13 cellular contexts compared by ENCODE assay signal in the genomic region with DNA sequence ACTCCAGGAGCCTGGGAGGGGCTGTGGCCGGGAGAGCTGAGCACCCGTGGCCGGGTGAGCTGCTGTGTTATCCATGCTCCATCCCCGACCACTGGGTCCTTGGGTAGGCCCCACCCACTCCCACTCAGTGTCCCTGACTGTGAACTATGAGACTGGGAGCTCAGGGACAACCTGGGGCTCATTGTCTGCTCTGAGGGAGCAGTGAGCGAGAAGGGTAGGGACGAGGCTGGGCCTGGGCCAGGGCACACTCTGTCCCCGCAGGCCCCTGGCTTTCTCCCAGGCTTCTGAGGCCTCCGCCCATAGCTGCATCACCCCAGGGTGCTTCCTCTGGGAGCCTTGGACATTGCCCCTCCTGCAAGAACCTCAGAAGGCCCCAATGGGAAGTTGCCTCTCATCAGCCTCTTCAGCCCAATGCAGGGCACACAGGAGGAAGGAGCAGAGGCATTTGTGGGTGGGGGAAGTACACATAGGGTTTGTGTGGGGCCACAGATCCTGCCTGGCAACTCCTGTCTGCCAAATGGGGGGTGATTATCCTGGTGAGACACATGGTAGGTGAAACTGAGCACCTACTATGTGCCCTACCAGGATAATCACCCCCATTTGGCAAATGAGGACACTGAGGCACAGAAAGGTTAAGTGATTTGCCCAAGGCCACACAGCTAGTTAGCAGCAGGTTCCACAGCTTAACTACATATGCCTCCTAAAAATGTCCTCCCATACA. TPM values are rescaled to one million over a fixed set of nuclear protein-coding genes. Genes with fewer than 3 reads are reported as not detected.
DNase-seq lines count a peak whose midpoint lies in the region; ATAC-seq and TF ChIP-seq lines count a peak whose summit lies in the region.
"Had no signal": no experiment of that assay in that cellular context is flagged by ENCODE, and none has a peak within 500 bp of the region (broad histone marks: within the 10 kb centered on the region; RNA-seq: fewer than 3 reads in every experiment).

No MANE protein-coding gene starts in this region.

- H3K4me3 ChIP-seq in PC-9, result peak overlapping the region; percentile 76; the same call in 1 of the 2 replicates
- peak overlapping the region in 2 of 4 experiments; percentile 83 to 93 for H3K4me3 ChIP-seq in fibroblast of lung (replicated peaks in 1 of 4; ENCODE audit: control extremely low read depth in 1 of 4, insufficient read depth in 1 of 4, low read depth in 3 of 4, low read length in 4 of 4)
- no peak overlapping the region for H3K4me3 ChIP-seq in neural progenitor cell
- no peak overlapping the region for H3K4me3 ChIP-seq in CD8-positive, alpha-beta T cell (ENCODE audit: low read depth, low read length)
- H3K4me3 ChIP-seq: SJSA1 had no signal

- peak overlapping the region; percentile 96 for H3K4me2 ChIP-seq in PC-9
- H3K4me2 ChIP-seq in fibroblast of lung (ENCODE audit: extremely low read depth, insufficient read depth, low read length), result peak overlapping the region; percentile 69
- no peak overlapping the region for H3K4me2 ChIP-seq in neural progenitor cell

- no peaks in the 10 kb centered on the region for H3K9me2 ChIP-seq in PC-9 (ENCODE audit: insufficient read depth)

- peaks cover 16% of the 10 kb centered on the region for H3K9me3 Mint-ChIP-seq in neural progenitor cell
- no peaks in the 10 kb centered on the region for H3K9me3 Mint-ChIP-seq in CD8-positive, alpha-beta T cell

- intact Hi-C loops in PC-9 (cut with micrococcal nuclease; ENCODE audit: unreplicated experiment), result loop anchor here (2.0 to 5.0 kb wide), 4 partner anchors 33 to 65 kb away; a partner anchor contains a TSS
- intact Hi-C loops in CD8-positive, alpha-beta T cell (cut with DNase I, micrococcal nuclease), result no loop called here

- peaks cover 17% of the 10 kb centered on the region for H3K4me1 Mint-ChIP-seq in neural progenitor cell
- peaks cover 11% of the 10 kb centered on the region for H3K4me1 Mint-ChIP-seq in CD8-positive, alpha-beta T cell (ENCODE audit: low read depth)

- H3K4me1 ChIP-seq in PC-9 (replicated peaks; ENCODE audit: insufficient read depth) (peaks cover 52% of the 10 kb centered on the region), fibroblast of lung (ENCODE audit: control insufficient read depth, extremely low read depth, insufficient read depth, low read length) (peaks cover 12% of the 10 kb centered on the region), neural progenitor cell (peaks cover 12% of the 10 kb centered on the region)
- no peaks in the 10 kb centered on the region for H3K4me1 ChIP-seq in CD8-positive, alpha-beta T cell (ENCODE audit: insufficient read depth, low read length)

- TF ChIP-seq CTCF in PC-9 (conservative IDR thresholded peaks at IDR 0.05), result no peak
- no peak for TF ChIP-seq CTCF in fibroblast of lung (conservative IDR thresholded peaks at IDR 0.05 in 1 of 2, IDR thresholded peaks at IDR 0.05 in 1 of 2; ENCODE audit: low read depth in 1 of 2, low read length in 2 of 2)
- TF ChIP-seq CTCF in neural progenitor cell (IDR thresholded peaks at IDR 0.05), result no peak
- TF ChIP-seq CTCF in CD8-positive, alpha-beta T cell (IDR thresholded peaks at IDR 0.05), result no peak

- H4K20me1 ChIP-seq in PC-9 (ENCODE audit: insufficient read depth) (peaks cover 31% of the 10 kb centered on the region), fibroblast of lung (ENCODE audit: control insufficient read depth, extremely low read depth, insufficient read depth, low read length) (no peaks in the 10 kb centered on the region), neural progenitor cell (ENCODE audit: low read depth) (no peaks in the 10 kb centered on the region)

- H3K79me2 ChIP-seq in PC-9 (ENCODE audit: low read depth) (peaks cover 82% of the 10 kb centered on the region), fibroblast of lung (ENCODE audit: control insufficient read depth, insufficient read depth, low read length) (peaks cover 58% of the 10 kb centered on the region), neural progenitor cell (ENCODE audit: low read depth) (no peaks in the 10 kb centered on the region)

- CTCF ChIA-PET in PC-9 (lab: Charles Lee), result interaction anchor here (0.6 to 1.1 kb wide), 3 partner anchors 45 to 62 kb away, joined by 3 to 4 read pairs (median 3); no protein-coding TSS in a partner anchor
- CTCF ChIA-PET in CD8-positive, alpha-beta T cell (lab: Charles Lee), result no interaction called here

- H3K9me3 ChIP-seq in PC-9 (ENCODE audit: insufficient read depth, low read depth), result no peaks in the 10 kb centered on the region
- H3K9me3 ChIP-seq in fibroblast of lung (ENCODE audit: control insufficient read depth, insufficient read depth, low read depth, low read length), result no peaks in the 10 kb centered on the region
- H3K9me3 ChIP-seq in neural progenitor cell (ENCODE audit: low read depth), result no peaks in the 10 kb centered on the region
- H3K9me3 ChIP-seq in CD8-positive, alpha-beta T cell (ENCODE audit: low read length), result no peaks in the 10 kb centered on the region
- H3K9me3 ChIP-seq: SJSA1 had no signal

- H2AFZ ChIP-seq in PC-9 (no peak overlapping the region), fibroblast of lung (ENCODE audit: low read length) (no peak overlapping the region), neural progenitor cell (replicated peaks) (no peak overlapping the region)

- H3K27me3 ChIP-seq in PC-9 (ENCODE audit: insufficient read depth, low read depth), result no peaks in the 10 kb centered on the region
- no peaks in the 10 kb centered on the region for H3K27me3 ChIP-seq in fibroblast of lung (ENCODE audit: control insufficient read depth, insufficient read depth, low read length)
- peaks cover 43% of the 10 kb centered on the region for H3K27me3 ChIP-seq in neural progenitor cell
- peaks cover 26% of the 10 kb centered on the region for H3K27me3 ChIP-seq in CD8-positive, alpha-beta T cell (ENCODE audit: insufficient read depth, low read length)
- H3K27me3 ChIP-seq: SJSA1 had no signal

- H3F3A ChIP-seq in PC-9 (ENCODE audit: insufficient read depth, low read depth) (peaks cover 28% of the 10 kb centered on the region), neural progenitor cell (ENCODE audit: low read depth) (peaks cover 11% of the 10 kb centered on the region)

- H3K4me3 Mint-ChIP-seq in neural progenitor cell, result no peak overlapping the region
- H3K4me3 Mint-ChIP-seq in CD8-positive, alpha-beta T cell, result no peak overlapping the region
- H3K4me3 Mint-ChIP-seq: mesothelial cell of epicardium had no signal

- H3K36me3 Mint-ChIP-seq in neural progenitor cell, result peaks cover 2% of the 10 kb centered on the region
- H3K36me3 Mint-ChIP-seq in CD8-positive, alpha-beta T cell, result no peaks in the 10 kb centered on the region
- H3K36me3 Mint-ChIP-seq: CD4-positive, CD25-positive, alpha-beta regulatory T cell had no signal

- BruUV-seq in PC-9 (replicated peaks; lab: Mats Ljungman, UMichigan), result no TSS peak

- POLR2A ChIA-PET in PC-9 (lab: Charles Lee; ENCODE audit: unreplicated experiment), result interaction anchor here (0.6 kb wide), 1 partner anchor 24 kb away, joined by 3 read pairs; no protein-coding TSS in a partner anchor
- POLR2A ChIA-PET in CD8-positive, alpha-beta T cell (lab: Charles Lee), result no interaction called here

- H3K27ac ChIP-seq in PC-9 (peak overlapping the region; percentile 51), fibroblast of lung (ENCODE audit: insufficient read depth, low read length) (no peak overlapping the region), neural progenitor cell (no peak overlapping the region)
- no peak overlapping the region for H3K27ac ChIP-seq in CD8-positive, alpha-beta T cell (ENCODE audit: low read depth, low read length)
- H3K27ac ChIP-seq: SJSA1 had no signal

- H3K9ac ChIP-seq in fibroblast of lung (ENCODE audit: insufficient read depth, low read length) (no peak overlapping the region), neural progenitor cell (no peak overlapping the region)

- H3K27me3 Mint-ChIP-seq in neural progenitor cell (ENCODE audit: insufficient read depth, low read depth), result peaks cover 34% of the 10 kb centered on the region
- H3K27me3 Mint-ChIP-seq in CD8-positive, alpha-beta T cell (ENCODE audit: low read depth), result peaks cover 40% of the 10 kb centered on the region

- DNase-seq in AG20443 (ENCODE audit: low spot score) (peak; percentile 78), PC-9 (peak; percentile 61 to 74), fibroblast of lung (ENCODE audit: low read depth in 2 of 2) (peak in 1 of 2 donors; percentile 80), neural progenitor cell (ENCODE audit: low spot score) (no peak)
- no peak for DNase-seq in CD8-positive, alpha-beta T cell
- DNase-seq: activated CD8-positive, alpha-beta memory T cell treated with anti-CD3 and anti-CD28 coated beads, Interleukin-2, amount 50 U/mL, for 48 hours; CD4-positive, CD25-positive, alpha-beta regulatory T cell; effector CD4-positive, alpha-beta T cell had no signal

- ATAC-seq in HG03139 (IDR thresholded peaks at IDR 0.05; ENCODE audit: unreplicated experiment), result no peak
- ATAC-seq in CD8-positive, alpha-beta T cell, result no peak
- ATAC-seq in HG03432 (IDR thresholded peaks at IDR 0.05; ENCODE audit: unreplicated experiment), result no peak
- no peak for ATAC-seq in GM18868 (IDR thresholded peaks at IDR 0.05; ENCODE audit: unreplicated experiment)

- H3K36me3 ChIP-seq in PC-9 (ENCODE audit: low read depth) (peaks cover 15% of the 10 kb centered on the region; the same call in 1 of the 2 replicates), fibroblast of lung (ENCODE audit: control insufficient read depth, insufficient read depth, low read length) (peaks cover 5% of the 10 kb centered on the region), neural progenitor cell (no peaks in the 10 kb centered on the region)
- H3K36me3 ChIP-seq in CD8-positive, alpha-beta T cell (ENCODE audit: insufficient read depth, low read length), result no peaks in the 10 kb centered on the region
- H3K36me3 ChIP-seq: SJSA1 had no signal

- H3K27ac Mint-ChIP-seq in neural progenitor cell, result peak overlapping the region; percentile 69
- no peak overlapping the region for H3K27ac Mint-ChIP-seq in CD8-positive, alpha-beta T cell
- H3K27ac Mint-ChIP-seq: CD4-positive, CD25-positive, alpha-beta regulatory T cell had no signal

RNA-seq across cellular contexts. Expression of a gene that starts 2.4 kb away (rescaled TPM):
- total RNA-seq in PC-9 (2021), result 172 and 175 TPM in 2 replicates
- total RNA-seq in fibroblast of lung, result 21.6 and 70.8 TPM in 2 replicates
- 72.8 and 116 TPM in 2 replicates for polyA plus RNA-seq in fibroblast of lung
- polyA plus RNA-seq in fibroblast of lung (2012), result 144 and 173 TPM in 2 replicates
- polyA minus RNA-seq in fibroblast of lung (ENCODE audit: low replicate concordance), result 363 and 403 TPM in 2 replicates
- 2.7 and 4.7 TPM in 2 replicates for total RNA-seq in neural progenitor cell (ENCODE audit: low replicate concordance)
- under 1 TPM; 0.19 to 0.43 TPM for total RNA-seq in CD8-positive, alpha-beta T cell

RNA-seq across cellular contexts. Expression of a gene that starts 36.2 kb away (rescaled TPM):
- total RNA-seq in PC-9 (2021) (1.3 and 2.4 TPM in 2 replicates), fibroblast of lung (0.77 and 0.99 TPM in 2 replicates), neural progenitor cell (ENCODE audit: low replicate concordance) (0.19 TPM in 1 of 2 replicates, not detected in the other)
- 0.24 TPM in 1 of 2 replicates, not detected in the other for polyA plus RNA-seq in fibroblast of lung
- 0.16 and 0.33 TPM in 2 replicates for polyA plus RNA-seq in fibroblast of lung (2012)
- not detected in 2 replicates for polyA minus RNA-seq in fibroblast of lung (ENCODE audit: low replicate concordance)
- total RNA-seq in CD8-positive, alpha-beta T cell, result not detected
- total RNA-seq: CD4-positive, CD25-positive, alpha-beta regulatory T cell; SJSA1 had no signal
- polyA plus RNA-seq: CD4-positive, CD25-positive, alpha-beta regulatory T cell had no signal

Comparison
In these comparisons a context has a peak if more than half of its experiments do, and no peak if none do; other contexts are left out.
1. DNase-seq: peak in AG20443 (single experiment) and PC-9 (2 of 2); none in neural progenitor cell (single experiment) and CD8-positive, alpha-beta T cell (0 of 7).